Comparison of ENCODE assay signal across 1 cellular context in the genomic region with DNA sequence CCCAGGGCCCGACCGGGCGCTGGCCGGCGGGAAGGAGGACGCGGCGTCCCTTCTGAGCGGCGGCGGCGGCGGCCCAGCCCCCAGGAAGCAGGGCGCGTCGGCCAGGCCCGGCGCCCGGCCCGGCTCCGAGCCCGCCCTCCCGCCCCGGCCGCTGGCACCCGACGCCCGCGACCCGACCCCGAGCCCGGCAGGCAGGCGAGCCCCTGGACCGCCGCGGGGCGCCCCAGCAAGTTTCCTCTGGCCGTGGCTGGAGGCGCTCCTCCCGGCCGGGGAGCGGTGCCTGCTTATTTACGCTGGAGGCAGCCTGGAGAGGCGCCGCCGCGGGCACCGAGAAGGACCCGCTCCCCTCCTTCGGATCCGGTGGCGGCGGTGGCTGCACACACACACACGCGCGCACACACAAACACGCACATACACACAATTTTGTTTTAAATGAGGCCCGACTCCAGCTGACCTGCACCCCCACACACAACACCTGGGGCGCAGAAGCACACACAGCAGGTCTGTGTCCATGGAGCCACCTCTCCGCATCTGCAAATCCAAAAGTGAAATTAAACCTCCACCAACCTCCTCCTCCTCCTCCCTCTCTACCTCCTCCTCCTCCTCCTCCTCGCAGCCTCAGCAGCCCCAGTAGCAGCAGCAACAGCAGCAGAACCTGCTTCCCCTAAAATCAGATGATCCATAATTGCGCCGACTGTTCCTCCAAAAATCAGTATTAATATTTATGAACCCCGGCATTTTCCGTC.
TF ChIP-seq lines count a peak whose summit lies in the region.

No MANE protein-coding gene starts in this region.

TF ChIP-seq in endothelial cell of umbilical vein, 7 proteins besides CTCF, POLR2A, EP300 and RAD21 (continued from another document):
- TF ChIP-seq EZH2 (IDR thresholded peaks at IDR 0.05; ENCODE audit: borderline replicate concordance, low read depth, low read length, severe bottlenecking) (no peak), POLR2AphosphoS5 (IDR thresholded peaks at IDR 0.05; ENCODE audit: insufficient read depth, low read depth, low read length) (no peak), GATA2 (IDR thresholded peaks at IDR 0.05; ENCODE audit: insufficient read depth, insufficient read length, low read depth, low read length) (no peak)
- TF ChIP-seq, protein P1, sequence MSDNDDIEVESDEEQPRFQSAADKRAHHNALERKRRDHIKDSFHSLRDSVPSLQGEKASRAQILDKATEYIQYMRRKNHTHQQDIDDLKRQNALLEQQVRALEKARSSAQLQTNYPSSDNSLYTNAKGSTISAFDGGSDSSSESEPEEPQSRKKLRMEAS (IDR thresholded peaks at IDR 0.05; ENCODE audit: insufficient read depth, insufficient read length) = no peak
